20 cellular contexts compared by ENCODE assay signal in the genomic region with DNA sequence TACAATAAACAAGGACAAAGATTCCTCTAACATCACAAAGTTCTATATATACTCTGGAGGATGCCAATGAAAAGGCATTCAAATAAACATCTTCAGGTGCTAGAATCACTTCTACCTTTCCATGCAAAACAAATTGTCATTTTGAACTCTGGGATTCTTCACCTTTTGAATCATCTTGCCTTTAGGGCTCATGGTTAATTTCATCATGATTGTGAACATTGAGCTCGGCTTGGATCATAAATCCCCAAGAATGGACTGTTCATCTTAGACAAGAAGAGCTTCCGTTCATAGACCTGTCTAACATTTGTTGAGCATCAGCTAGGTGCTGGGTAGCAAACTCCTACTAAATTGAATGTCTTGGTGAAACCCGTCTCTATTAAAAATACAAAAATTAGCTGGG.
DNase-seq lines count a peak whose midpoint lies in the region; ATAC-seq, FAIRE-seq and TF ChIP-seq lines count a peak whose summit lies in the region.
"Had no signal": no experiment of that assay in that cellular context is flagged by ENCODE, and none has a peak within 500 bp of the region (broad histone marks: within the 10 kb centered on the region; RNA-seq: fewer than 3 reads in every experiment).

No MANE protein-coding gene starts in this region.

- H3K27me3 ChIP-seq in Panc1 (ENCODE audit: control insufficient read depth, insufficient read depth, low read length) (no peaks in the 10 kb centered on the region), astrocyte (ENCODE audit: insufficient read depth, low read length) (no peaks in the 10 kb centered on the region), keratinocyte (ENCODE audit: control insufficient read depth, extremely low read depth, insufficient read depth, low read length) (peaks cover 19% of the 10 kb centered on the region)
- H3K27me3 ChIP-seq: BLaER1 had no signal

- no peaks in the 10 kb centered on the region for H3K9me3 Mint-ChIP-seq in astrocyte (ENCODE audit: unreplicated experiment)
- no peaks in the 10 kb centered on the region for H3K9me3 Mint-ChIP-seq in activated naive CD8-positive, alpha-beta T cell treated with anti-CD3 and anti-CD28 coated beads for 36 hours
- H3K9me3 Mint-ChIP-seq: CD14-positive monocyte, HFFc6 had no signal

- dilution Hi-C loops in keratinocyte (cut with MboI; ENCODE audit: extremely low pct_ligation_motif_present, low sequenced_read_pairs) = no loop called here

- ATAC-seq in Panc1 = no peak
- ATAC-seq in left ventricle myocardium superior = no peak
- ATAC-seq: HCT116, HepG2 had no signal

- POLR2A ChIA-PET in Panc1 (lab: Charles Lee) = no interaction called here

- peak overlapping the region; percentile 41 for H3K27ac Mint-ChIP-seq in astrocyte (ENCODE audit: unreplicated experiment)
- no peak overlapping the region for H3K27ac Mint-ChIP-seq in activated naive CD8-positive, alpha-beta T cell treated with anti-CD3 and anti-CD28 coated beads for 36 hours
- H3K27ac Mint-ChIP-seq: CD4-positive, alpha-beta memory T cell; HFFc6 had no signal

- peaks cover 19% of the 10 kb centered on the region for H3K4me1 Mint-ChIP-seq in astrocyte (ENCODE audit: low read depth, unreplicated experiment)
- H3K4me1 Mint-ChIP-seq in activated naive CD8-positive, alpha-beta T cell treated with anti-CD3 and anti-CD28 coated beads for 36 hours = no peaks in the 10 kb centered on the region
- H3K4me1 Mint-ChIP-seq: CD14-positive monocyte; CD4-positive, alpha-beta memory T cell had no signal

- in situ Hi-C loops in Panc1 (cut with HindIII; ENCODE audit: low pct_unique_long_range_greater_than_20kb, low sequenced_read_pairs) = no loop called here

- H3K4me3 ChIP-seq in Panc1 (ENCODE audit: low read depth in 2 of 2, low read length in 2 of 2) (no peak overlapping the region), astrocyte (ENCODE audit: insufficient read depth, low read depth, low read length) (no peak overlapping the region), keratinocyte (ENCODE audit: control insufficient read depth in 2 of 3, extremely low read depth in 1 of 3, insufficient read depth in 2 of 3, low read depth in 1 of 3, low read length in 3 of 3) (no peak overlapping the region)
- H3K4me3 ChIP-seq: BLaER1 had no signal

- no peaks in the 10 kb centered on the region for H3K9me1 ChIP-seq in keratinocyte (ENCODE audit: control insufficient read depth, extremely low read depth, insufficient read depth, low read length)

- CTCF ChIA-PET in Panc1 (lab: Charles Lee) = no interaction called here

- no TSS peak for BruUV-seq in Panc1 (replicated peaks; lab: Mats Ljungman, UMichigan)

- H3K9me3 ChIP-seq in Panc1 (ENCODE audit: control insufficient read depth, insufficient read depth, low read depth, low read length) (no peaks in the 10 kb centered on the region), astrocyte (ENCODE audit: insufficient read depth, low read depth, low read length) (no peaks in the 10 kb centered on the region), keratinocyte (ENCODE audit: control insufficient read depth, low read depth, low read length) (no peaks in the 10 kb centered on the region)
- H3K9me3 ChIP-seq: BLaER1 had no signal

- intact Hi-C loops in Panc1 (cut with micrococcal nuclease; ENCODE audit: unreplicated experiment) = no loop called here
- intact Hi-C loops in left ventricle myocardium superior (cut with micrococcal nuclease) = no loop called here

- H2AFZ ChIP-seq in astrocyte (ENCODE audit: low read depth, low read length) (no peak overlapping the region), keratinocyte (ENCODE audit: control insufficient read depth, low read length) (no peak overlapping the region)

- DNase-seq in Panc1 (ENCODE audit: low read depth, low spot score) (no peak), astrocyte (ENCODE audit: low read depth) (no peak), keratinocyte (ENCODE audit: low read depth, low spot score) (no peak), renal cortical epithelial cell (ENCODE audit: low read depth) (peak; percentile 9), MV-4-11 (lab: John Stamatoyannopoulos, UW) (no peak), NCI-H2107 (lab: John Stamatoyannopoulos, UW) (no peak), left ventricle myocardium superior (no peak)
- DNase-seq in activated naive CD8-positive, alpha-beta T cell treated with anti-CD3 and anti-CD28 coated beads for 36 hours = no peak
- DNase-seq: 8988T; Calu3; CD4-positive, alpha-beta memory T cell; DMS79 treated with DMSO at 0.1 percent for 48 hours; GF-D8; GOT3; H7; HFFc6 had no signal

- H3K36me3 Mint-ChIP-seq in astrocyte (ENCODE audit: low read depth, unreplicated experiment) = peaks cover 24% of the 10 kb centered on the region
- H3K36me3 Mint-ChIP-seq in activated naive CD8-positive, alpha-beta T cell treated with anti-CD3 and anti-CD28 coated beads for 36 hours = no peaks in the 10 kb centered on the region
- H3K36me3 Mint-ChIP-seq: CD4-positive, alpha-beta memory T cell had no signal

- H3K9ac ChIP-seq in astrocyte (ENCODE audit: low read length) (no peak overlapping the region), keratinocyte (ENCODE audit: control insufficient read depth, extremely low read depth, insufficient read depth, low read length) (no peak overlapping the region)
- H3K9ac ChIP-seq: BLaER1 had no signal

- H3K4me3 Mint-ChIP-seq in astrocyte (ENCODE audit: unreplicated experiment) = no peak overlapping the region
- no peak overlapping the region for H3K4me3 Mint-ChIP-seq in activated naive CD8-positive, alpha-beta T cell treated with anti-CD3 and anti-CD28 coated beads for 36 hours
- H3K4me3 Mint-ChIP-seq: CD14-positive monocyte; CD4-positive, alpha-beta memory T cell; HFFc6 had no signal

- no peaks in the 10 kb centered on the region for H3K79me2 ChIP-seq in astrocyte (ENCODE audit: insufficient read depth, low read length)
- H3K79me2 ChIP-seq in keratinocyte (ENCODE audit: control insufficient read depth, insufficient read depth, low read length) = no peaks in the 10 kb centered on the region

- H3K36me3 ChIP-seq in Panc1 (ENCODE audit: control insufficient read depth, insufficient read depth, low read length) (peaks cover 41% of the 10 kb centered on the region), astrocyte (ENCODE audit: insufficient read depth, low read length) (peaks cover 4% of the 10 kb centered on the region), keratinocyte (ENCODE audit: control insufficient read depth in 2 of 2, extremely low read depth in 1 of 2, insufficient read depth in 2 of 2, low read length in 2 of 2) (no peaks in the 10 kb centered on the region)

- H4K20me1 ChIP-seq in astrocyte (ENCODE audit: insufficient read depth, low read length) (peaks cover 92% of the 10 kb centered on the region), keratinocyte (ENCODE audit: control insufficient read depth, extremely low read depth, insufficient read depth, low read length) (no peaks in the 10 kb centered on the region)

- FAIRE-seq in astrocyte (lab: Jason Lieb, UNC) = no peak
- FAIRE-seq in keratinocyte (lab: Jason Lieb, UNC) = peak; percentile 41
- FAIRE-seq: HepG2 had no signal

- H3K27ac ChIP-seq in Panc1 (ENCODE audit: low read length) (peak overlapping the region; percentile 8; the same call in 1 of the 2 replicates), astrocyte (ENCODE audit: low read depth, low read length) (no peak overlapping the region), keratinocyte (ENCODE audit: control insufficient read depth, insufficient read depth, low read length) (no peak overlapping the region)
- H3K27ac ChIP-seq: BLaER1 had no signal

- H3K4me2 ChIP-seq in astrocyte (ENCODE audit: low read length) = no peak overlapping the region
- H3K4me2 ChIP-seq in keratinocyte (ENCODE audit: control insufficient read depth, extremely low read depth, insufficient read depth, low read depth, low read length) = no peak overlapping the region
- H3K4me2 ChIP-seq: BLaER1 had no signal

- peaks cover 46% of the 10 kb centered on the region for H3K4me1 ChIP-seq in Panc1 (ENCODE audit: control insufficient read depth, insufficient read depth, low read length)
- peaks cover 14% of the 10 kb centered on the region for H3K4me1 ChIP-seq in astrocyte (ENCODE audit: insufficient read depth, low read length)
- peaks cover 16% of the 10 kb centered on the region for H3K4me1 ChIP-seq in keratinocyte (ENCODE audit: control insufficient read depth, extremely low read depth, insufficient read depth, low read length)
- H3K4me1 ChIP-seq: BLaER1 had no signal

- no peaks in the 10 kb centered on the region for H3K27me3 Mint-ChIP-seq in astrocyte (ENCODE audit: low read depth, unreplicated experiment)
- H3K27me3 Mint-ChIP-seq in activated naive CD8-positive, alpha-beta T cell treated with anti-CD3 and anti-CD28 coated beads for 36 hours = peaks cover 3% of the 10 kb centered on the region
- H3K27me3 Mint-ChIP-seq: CD4-positive, alpha-beta memory T cell had no signal

- no peak for TF ChIP-seq CTCF in Panc1 (IDR thresholded peaks at IDR 0.05)
- no peak for TF ChIP-seq CTCF in astrocyte (IDR thresholded peaks at IDR 0.05; ENCODE audit: insufficient read depth, low read depth, low read length)
- TF ChIP-seq CTCF in keratinocyte (optimal IDR thresholded peaks at IDR 0.05 in 1 of 3, IDR thresholded peaks at IDR 0.05 in 1 of 3, conservative IDR thresholded peaks at IDR 0.05 in 1 of 3; ENCODE audit: extremely low read depth in 1 of 3, insufficient read depth in 2 of 3, low read length in 3 of 3) = no peak
